ENCODE assay signal across 11 cellular contexts in genomic region chr12:52009081-52009751, GRCh38. TPM values are rescaled to one million over a fixed set of nuclear protein-coding genes. Genes with fewer than 3 reads are reported as not detected.
A peak's percentile ranks its signal among the peaks of the same experiment; 100 is the strongest.
DNase-seq lines count a peak whose midpoint lies in the region; ATAC-seq and TF ChIP-seq lines count a peak whose summit lies in the region.
"Had no signal": no experiment of that assay in that cellular context is flagged by ENCODE, and none has a peak within 500 bp of the region (broad histone marks: within the 10 kb centered on the region; RNA-seq: fewer than 3 reads in every experiment).

No MANE protein-coding gene starts in this region.

- H3K27ac ChIP-seq in tibial artery: peak overlapping the region; percentile 48 to 57
- H3K27ac ChIP-seq: HL-60 had no signal

- ATAC-seq in T-cell (replicated peaks in 1 of 4) (no peak), GM18520 (IDR thresholded peaks at IDR 0.05; ENCODE audit: unreplicated experiment) (no peak)
- ATAC-seq in effector memory CD8-positive, alpha-beta T cell (replicated peaks): no peak
- ATAC-seq: activated CD4-positive, CD25-positive, alpha-beta regulatory T cell treated with anti-CD3 and anti-CD28 coated beads, Interleukin-2, amount 50 U/mL, for 24 hours had no signal

- TF ChIP-seq CTCF in tibial artery (IDR thresholded peaks at IDR 0.05) (no peak), GM10248 (IDR thresholded peaks at IDR 0.05; ENCODE audit: control extremely low read depth, extremely low read depth, low read depth, missing control alignments) (no peak)

- peaks cover 0 to 18% (median 16%) of the 10 kb centered on the region in 3 donors for H3K36me3 ChIP-seq in tibial artery

- intact Hi-C loops in tibial artery (cut with DNase I; ENCODE audit: low total_unique reads): no loop called here

- peaks cover 16 to 29% (median 26%) of the 10 kb centered on the region in 3 donors for H3K4me1 Mint-ChIP-seq in T-cell
- H3K4me1 Mint-ChIP-seq in effector memory CD8-positive, alpha-beta T cell (ENCODE audit: low read depth in 2 of 2): peaks cover 17 to 19% of the 10 kb centered on the region in 2 donors

- no peaks in the 10 kb centered on the region for H3K9me3 Mint-ChIP-seq in T-cell
- no peaks in the 10 kb centered on the region for H3K9me3 Mint-ChIP-seq in effector memory CD8-positive, alpha-beta T cell

- H3K27ac Mint-ChIP-seq in T-cell: peak overlapping the region; percentile 88 to 89
- H3K27ac Mint-ChIP-seq in effector memory CD8-positive, alpha-beta T cell: peak overlapping the region; percentile 52 to 93

- no peak overlapping the region for H3K4me3 Mint-ChIP-seq in T-cell
- peak overlapping the region in 1 of 2 donors; percentile 21 for H3K4me3 Mint-ChIP-seq in effector memory CD8-positive, alpha-beta T cell

- no peaks in the 10 kb centered on the region for H3K9me3 ChIP-seq in tibial artery

- H3K27me3 Mint-ChIP-seq in T-cell: no peaks in the 10 kb centered on the region
- peaks cover 19 to 20% of the 10 kb centered on the region in 2 donors for H3K27me3 Mint-ChIP-seq in effector memory CD8-positive, alpha-beta T cell

- peaks cover 0 to 35% of the 10 kb centered on the region in 2 donors for H3K27me3 ChIP-seq in tibial artery

- DNase-seq in T-cell (no peak), myocyte (ENCODE audit: low read depth) (peak; percentile 44), tibial artery (no peak), GM10248 (ENCODE audit: extremely low spot score) (no peak), NCI-H1092 treated with DMSO at 0.1 percent for 48 hours (lab: John Stamatoyannopoulos, UW) (no peak)
- DNase-seq in effector memory CD8-positive, alpha-beta T cell: no peak
- DNase-seq: activated naive CD4-positive, alpha-beta T cell treated with anti-CD3 and anti-CD28 coated beads, Interleukin-2, amount 50 U/mL, for 16 hours; HCEC 1CT had no signal

- CTCF ChIA-PET in T-cell (lab: Charles Lee) (interaction anchor here (0.6 to 1.3 kb wide), 3 partner anchors 13 to 17 kb away, joined by 3 to 8 read pairs (median 4); no protein-coding TSS in a partner anchor), GM10248 (lab: Yijun Ruan, JAX) (interaction anchor here (1.0 to 32.6 kb wide), 4 partner anchors 13 to 86 kb away, joined by 3 to 870 read pairs (median 6); no protein-coding TSS in a partner anchor)

- POLR2A ChIA-PET in T-cell (lab: Charles Lee) (interaction anchor here (0.6 to 1.0 kb wide), 3 partner anchors 11 to 33 kb away, joined by 3 to 6 read pairs (median 5); no protein-coding TSS in a partner anchor), GM10248 (lab: Yijun Ruan, JAX) (interaction anchor here (0.6 kb wide), 1 partner anchor 14 kb away, joined by 5 read pairs; no protein-coding TSS in a partner anchor)

- H3K4me3 ChIP-seq in tibial artery: peak overlapping the region; percentile 57

- peaks cover 22% of the 10 kb centered on the region for H3K36me3 Mint-ChIP-seq in T-cell
- H3K36me3 Mint-ChIP-seq in effector memory CD8-positive, alpha-beta T cell (ENCODE audit: insufficient read depth): peaks cover 52% of the 10 kb centered on the region

- peaks cover 0 to 34% (median 10%) of the 10 kb centered on the region in 4 donors for H3K4me1 ChIP-seq in tibial artery

RNA-seq across cellular contexts. Expression of gene TAMALIN, which starts 2.5 kb away (rescaled TPM):
- total RNA-seq in T-cell: 100 to 1,000 TPM in 2 of 5 donors, 10 to 100 TPM in 3; 31.7 to 480 (median 38.4) TPM
- total RNA-seq in myocyte: 64.9 and 96.8 TPM in 2 replicates
- 247 TPM for polyA plus RNA-seq in myocyte (2012)

RNA-seq across cellular contexts. Expression of gene NR4A1, which starts 42.0 kb away (rescaled TPM):
- total RNA-seq in T-cell (100 to 1,000 TPM in 1 of 5 donors, 10 to 100 TPM in 1, 1 to 10 TPM in 3; 5.9 to 103 (median 7.3) TPM), myocyte (3.4 and 5.5 TPM in 2 replicates)
- polyA plus RNA-seq in myocyte (2012): 2.7 TPM

RNA-seq across cellular contexts. Expression of gene ACVR1B, which starts 57.7 kb away (rescaled TPM):
- total RNA-seq in T-cell: 10 to 100 TPM in 4 of 5 donors, 1 to 10 TPM in 1; 9.0 to 12.6 (median 11.8) TPM
- total RNA-seq in myocyte: 8.1 and 9.6 TPM in 2 replicates
- 14.2 TPM for polyA plus RNA-seq in myocyte (2012)
